24 cellular contexts compared by ENCODE assay signal in the genomic region with DNA sequence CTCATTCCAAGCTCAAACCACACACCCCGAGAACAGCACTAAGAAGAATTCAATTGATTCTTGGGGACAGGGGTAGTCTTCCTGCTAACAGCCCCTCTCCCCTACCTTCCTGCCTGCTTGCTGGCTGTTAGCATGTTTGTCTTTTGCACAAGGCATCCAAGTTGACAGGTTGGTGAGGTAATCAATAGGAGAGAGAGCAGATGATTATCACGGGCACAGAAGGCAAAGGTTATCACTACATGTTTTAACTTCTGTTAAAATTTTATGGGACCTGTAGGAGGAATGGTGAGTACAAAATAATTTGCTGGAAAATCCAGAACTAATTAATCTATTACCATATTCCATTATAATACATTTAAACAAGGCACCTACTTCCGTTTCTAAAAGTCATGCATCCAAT.
DNase-seq lines count a peak whose midpoint lies in the region; ATAC-seq, FAIRE-seq and TF ChIP-seq lines count a peak whose summit lies in the region.
"Had no signal": no experiment of that assay in that cellular context is flagged by ENCODE, and none has a peak within 500 bp of the region (broad histone marks: within the 10 kb centered on the region; RNA-seq: fewer than 3 reads in every experiment).

No MANE protein-coding gene starts in this region.

- peaks cover 10% of the 10 kb centered on the region for H3K36me3 Mint-ChIP-seq in progenitor cell of endocrine pancreas (ENCODE audit: insufficient read depth)
- H3K36me3 Mint-ChIP-seq in osteocyte (ENCODE audit: unreplicated experiment): peaks cover 1% of the 10 kb centered on the region
- H3K36me3 Mint-ChIP-seq: CD4-positive, CD25-positive, alpha-beta regulatory T cell; CD8-positive, alpha-beta T cell had no signal

- no TSS peak for BruUV-seq in HepG2 (replicated peaks; lab: Mats Ljungman, UMichigan)

- DNase-seq in HepG2 (ENCODE audit: low spot score) (no peak), right lobe of liver (peak in 1 of 3 donors; percentile 58), progenitor cell of endocrine pancreas (ENCODE audit: low spot score, unreplicated experiment) (no peak), GM13976 (ENCODE audit: low spot score) (no peak), osteocyte (ENCODE audit: extremely low spot score, unreplicated experiment) (no peak), kidney (no peak)
- DNase-seq: Caco-2; CD4-positive, CD25-positive, alpha-beta regulatory T cell; CD8-positive, alpha-beta T cell; DMS153; DND-41; GOT3; HFFc6 had no signal

- FAIRE-seq in HepG2 (lab: Jason Lieb, UNC) (no peak), kidney (lab: Jason Lieb, UNC) (no peak)
- FAIRE-seq: A204.1, G401.6, GM12892, GM18507, H54 had no signal

- H3K27me3 ChIP-seq in liver (ENCODE audit: control insufficient read depth in 4 of 4, insufficient read depth in 4 of 4, low read length in 3 of 4) (no peaks in the 10 kb centered on the region), HepG2 (ENCODE audit: control insufficient read depth in 1 of 2, insufficient read depth in 2 of 2, low read length in 2 of 2) (no peaks in the 10 kb centered on the region), right lobe of liver (no peaks in the 10 kb centered on the region)
- H3K27me3 ChIP-seq: BLaER1 had no signal

- POLR2A ChIA-PET in HepG2 (lab: Yijun Ruan, JAX): no interaction called here

- no peak overlapping the region for H3K4me2 ChIP-seq in HepG2 (ENCODE audit: low read depth, low read length)
- H3K4me2 ChIP-seq: BLaER1 had no signal

- H3K4me3 Mint-ChIP-seq in progenitor cell of endocrine pancreas (ENCODE audit: low read depth): peak overlapping the region; percentile 2
- H3K4me3 Mint-ChIP-seq in osteocyte (ENCODE audit: unreplicated experiment): no peak overlapping the region
- H3K4me3 Mint-ChIP-seq: B cell; CD4-positive, CD25-positive, alpha-beta regulatory T cell; CD8-positive, alpha-beta T cell; HFFc6 had no signal

- H3K27me3 Mint-ChIP-seq in progenitor cell of endocrine pancreas (no peaks in the 10 kb centered on the region), osteocyte (ENCODE audit: unreplicated experiment) (no peaks in the 10 kb centered on the region)
- H3K27me3 Mint-ChIP-seq: B cell; CD4-positive, CD25-positive, alpha-beta regulatory T cell had no signal

- H2AFZ ChIP-seq in HepG2 (ENCODE audit: low read length): no peak overlapping the region

- TF ChIP-seq RAD21 in liver (IDR thresholded peaks at IDR 0.05) (peak; percentile 34 to 41), HepG2 (CRISPR knock-in tag; IDR thresholded peaks at IDR 0.05) (no peak)

- H3K4me1 ChIP-seq in liver (ENCODE audit: control insufficient read depth in 4 of 4, insufficient read depth in 4 of 4, low read length in 3 of 4): peaks cover 5 to 20% (median 16%) of the 10 kb centered on the region in 4 donors
- H3K4me1 ChIP-seq in HepG2 (ENCODE audit: insufficient read depth, low read length): no peaks in the 10 kb centered on the region
- peaks cover 0 to 28% (median 14%) of the 10 kb centered on the region in 4 donors for H3K4me1 ChIP-seq in right lobe of liver
- no peaks in the 10 kb centered on the region for H3K4me1 ChIP-seq in kidney (ENCODE audit: control insufficient read depth in 1 of 2, insufficient read depth in 1 of 2, low read depth in 1 of 2, low read length in 2 of 2)
- H3K4me1 ChIP-seq: BLaER1, Caco-2, HAP-1 had no signal

- no peak for TF ChIP-seq POLR2A in HepG2 (IDR thresholded peaks at IDR 0.05; ENCODE audit: insufficient read depth in 1 of 2, low read depth in 2 of 2, low read length in 2 of 2)
- no peak for TF ChIP-seq POLR2A in right lobe of liver (IDR thresholded peaks at IDR 0.05)

- TF ChIP-seq EP300 in HepG2 (IDR thresholded peaks at IDR 0.05; ENCODE audit: low read depth in 2 of 2, low read length in 2 of 2): no peak
- TF ChIP-seq EP300 in HepG2 (CRISPR knock-in tag; IDR thresholded peaks at IDR 0.05; ENCODE audit: borderline replicate concordance): no peak

- H3K79me2 ChIP-seq in HepG2 (ENCODE audit: insufficient read depth, low read length): no peaks in the 10 kb centered on the region

- no peaks in the 10 kb centered on the region for H4K20me1 ChIP-seq in HepG2 (ENCODE audit: insufficient read depth, low read length)
- H4K20me1 ChIP-seq: BLaER1 had no signal

- in situ Hi-C loops in HepG2 (cut with HindIII; ENCODE audit: extremely low pct_ligation_motif_present, low pct_unique_long_range_greater_than_20kb): no loop called here
- in situ Hi-C loops in GM13976 (cut with MboI; ENCODE audit: low sequenced_read_pairs, unreplicated experiment): no loop called here

- 32% methylated on average over 3 of the region's 3 CpGs for WGBS in liver
- WGBS in HepG2 (ENCODE audit: low lambda C conversion rate): under 1% methylated on average over 3 of the region's 3 CpGs
- WGBS in right lobe of liver (ENCODE audit: insufficient coverage, low coverage, low lambda C conversion rate, missing lambda C conversion rate): 43% methylated on average over 3 of the region's 3 CpGs

- ATAC-seq in HepG2 (no peak), right lobe of liver (peak; percentile 80 to 93 (median 86))
- ATAC-seq: CD8-positive, alpha-beta T cell had no signal

- H3K27ac ChIP-seq in liver (ENCODE audit: low read depth in 1 of 2, low read length in 2 of 2) (peak overlapping the region; percentile 76 to 78), HepG2 (ENCODE audit: extremely low read length, insufficient read depth, low read length) (no peak overlapping the region), right lobe of liver (peak overlapping the region; percentile 20 to 55 (median 27)), kidney (ENCODE audit: low read depth in 2 of 2, low read length in 2 of 2) (no peak overlapping the region)
- H3K27ac ChIP-seq: 22Rv1, BLaER1, C4-2B had no signal

- peaks cover 14% of the 10 kb centered on the region for H3K9me3 Mint-ChIP-seq in progenitor cell of endocrine pancreas (ENCODE audit: low read depth)
- H3K9me3 Mint-ChIP-seq in osteocyte (ENCODE audit: unreplicated experiment): no peaks in the 10 kb centered on the region
- H3K9me3 Mint-ChIP-seq: HFFc6 had no signal

- H3K4me3 ChIP-seq in liver (ENCODE audit: low read depth in 1 of 3, low read length in 3 of 3) (no peak overlapping the region), HepG2 (replicated peaks in 1 of 3; ENCODE audit: insufficient read depth in 1 of 3, low read depth in 2 of 3, low read length in 3 of 3) (no peak overlapping the region), right lobe of liver (no peak overlapping the region), kidney (ENCODE audit: low read length in 2 of 2) (no peak overlapping the region)
- H3K4me3 ChIP-seq: BLaER1, HAP-1 had no signal

- intact Hi-C loops in HepG2 (cut with micrococcal nuclease; ENCODE audit: unreplicated experiment): no loop called here
- intact Hi-C loops in right lobe of liver (cut with DNase I): no loop called here
- intact Hi-C loops in kidney (cut with DNase I): no loop called here

- CTCF ChIA-PET in HepG2 (lab: Yijun Ruan, JAX; ENCODE audit: low intra/inter-chr PET ratio, low total read pairs): no interaction called here

- H3K36me3 ChIP-seq in liver (ENCODE audit: control insufficient read depth in 4 of 4, insufficient read depth in 3 of 4, low read depth in 1 of 4, low read length in 3 of 4) (no peaks in the 10 kb centered on the region), HepG2 (replicated peaks in 1 of 2; ENCODE audit: control insufficient read depth in 1 of 2, insufficient read depth in 2 of 2, low read length in 2 of 2) (no peaks in the 10 kb centered on the region), right lobe of liver (no peaks in the 10 kb centered on the region), kidney (ENCODE audit: control insufficient read depth in 1 of 2, insufficient read depth in 2 of 2, low read length in 2 of 2) (no peaks in the 10 kb centered on the region)
- H3K36me3 ChIP-seq: BLaER1, HAP-1 had no signal

- H3K27ac Mint-ChIP-seq in progenitor cell of endocrine pancreas (no peak overlapping the region), osteocyte (ENCODE audit: unreplicated experiment) (no peak overlapping the region)
- H3K27ac Mint-ChIP-seq: B cell; CD4-positive, CD25-positive, alpha-beta regulatory T cell; CD8-positive, alpha-beta T cell; HFFc6 had no signal

- TF ChIP-seq CTCF in liver (IDR thresholded peaks at IDR 0.05; ENCODE audit: low read depth, low read length, missing input control) (no peak), HepG2 (CRISPR knock-in tag; IDR thresholded peaks at IDR 0.05) (no peak), right lobe of liver (IDR thresholded peaks at IDR 0.05) (no peak), progenitor cell of endocrine pancreas (IDR thresholded peaks at IDR 0.05; ENCODE audit: unreplicated experiment) (no peak), GM13976 (IDR thresholded peaks at IDR 0.05; ENCODE audit: borderline replicate concordance, control extremely low read depth, extremely low read depth, insufficient read depth, missing control alignments) (no peak), osteocyte (IDR thresholded peaks at IDR 0.05) (no peak), kidney (IDR thresholded peaks at IDR 0.05; ENCODE audit: borderline replicate concordance, extremely low read depth, insufficient read depth) (no peak)

- no peaks in the 10 kb centered on the region for H3K9me3 ChIP-seq in liver (ENCODE audit: control insufficient read depth in 4 of 4, low read length in 3 of 4)
- peaks cover 94% of the 10 kb centered on the region for H3K9me3 ChIP-seq in HepG2 (ENCODE audit: low read length)
- no peaks in the 10 kb centered on the region for H3K9me3 ChIP-seq in right lobe of liver
- no peaks in the 10 kb centered on the region for H3K9me3 ChIP-seq in kidney (ENCODE audit: control insufficient read depth in 1 of 2, low read length in 2 of 2)
- H3K9me3 ChIP-seq: Caco-2 had no signal

- H3K9ac ChIP-seq in liver (ENCODE audit: low read depth in 1 of 2, low read length in 2 of 2) (no peak overlapping the region), HepG2 (ENCODE audit: insufficient read depth, low read depth, low read length) (no peak overlapping the region), kidney (ENCODE audit: low read length in 2 of 2) (no peak overlapping the region)
- H3K9ac ChIP-seq: BLaER1 had no signal

- peaks cover 17% of the 10 kb centered on the region for H3K4me1 Mint-ChIP-seq in progenitor cell of endocrine pancreas (ENCODE audit: low read depth)
- no peaks in the 10 kb centered on the region for H3K4me1 Mint-ChIP-seq in osteocyte (ENCODE audit: unreplicated experiment)
- H3K4me1 Mint-ChIP-seq: B cell; CD4-positive, CD25-positive, alpha-beta regulatory T cell had no signal

TF ChIP-seq in liver, 16 proteins besides CTCF, POLR2A, EP300 and RAD21 (continues in another document):
- TF ChIP-seq TAF1 (conservative IDR thresholded peaks at IDR 0.05) (peak; percentile 33), FOXA2 (IDR thresholded peaks at IDR 0.05) (peak; percentile 67), RXRA (IDR thresholded peaks at IDR 0.05) (peak; percentile 59 to 76), NR2F2 (IDR thresholded peaks at IDR 0.05) (peak; percentile 50), HNF4A (conservative IDR thresholded peaks at IDR 0.05) (peak; percentile 78 to 84)

TF ChIP-seq in HepG2, 621 proteins besides CTCF, POLR2A, EP300 and RAD21 (continues in another document):
- no peak for TF ChIP-seq MED1 (CRISPR knock-in tag; IDR thresholded peaks at IDR 0.05)
- no peak for TF ChIP-seq HOXA7 (CRISPR knock-in tag; IDR thresholded peaks at IDR 0.05)
- TF ChIP-seq ISX (CRISPR knock-in tag; conservative IDR thresholded peaks at IDR 0.05): no peak

Comparison
In these comparisons a context has a peak if more than half of its experiments do, and no peak if none do; other contexts are left out.
1. H3K27ac ChIP-seq: peak in liver (2 of 2) and right lobe of liver (3 of 3); none in HepG2 (single experiment) and kidney (0 of 2).